8 cellular contexts compared by ENCODE assay signal in the genomic region with DNA sequence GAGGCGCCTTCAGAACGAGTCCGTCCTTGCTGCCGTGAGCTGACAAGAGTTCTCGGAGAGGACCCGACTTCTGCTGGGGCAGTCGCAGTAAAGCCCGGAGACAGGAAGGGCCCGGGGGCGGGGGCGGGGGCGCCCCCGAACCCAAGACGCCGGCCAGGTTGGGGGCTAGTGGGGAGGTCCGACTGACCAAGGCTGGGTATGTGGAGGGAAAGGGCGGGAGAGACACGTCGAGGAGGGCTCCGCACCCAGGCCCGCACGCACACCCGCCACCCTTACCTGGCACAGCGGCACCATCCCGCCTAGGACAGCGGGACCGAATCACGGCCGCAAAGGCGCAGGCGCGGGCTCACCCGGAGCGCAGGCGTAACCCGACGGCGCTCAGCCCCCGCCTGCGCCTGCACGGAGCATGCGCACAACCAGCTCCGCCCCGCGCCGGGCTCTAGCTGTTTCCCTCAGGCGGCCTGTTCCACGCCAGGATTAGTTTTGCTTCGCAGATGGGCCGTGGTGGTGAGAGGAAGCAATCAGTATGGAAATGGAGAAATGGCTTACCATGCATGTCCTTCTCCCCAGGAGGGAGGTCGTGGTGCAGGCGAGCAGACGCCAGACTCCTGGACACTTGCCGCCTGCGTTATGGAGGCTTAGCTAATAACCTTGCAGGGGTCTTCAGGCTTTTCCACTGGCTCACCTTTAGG. TPM values are rescaled to one million over a fixed set of nuclear protein-coding genes. Genes with fewer than 3 reads are reported as not detected.
DNase-seq lines count a peak whose midpoint lies in the region; ATAC-seq and TF ChIP-seq lines count a peak whose summit lies in the region.

A gene with protein sequence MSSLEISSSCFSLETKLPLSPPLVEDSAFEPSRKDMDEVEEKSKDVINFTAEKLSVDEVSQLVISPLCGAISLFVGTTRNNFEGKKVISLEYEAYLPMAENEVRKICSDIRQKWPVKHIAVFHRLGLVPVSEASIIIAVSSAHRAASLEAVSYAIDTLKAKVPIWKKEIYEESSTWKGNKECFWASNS (minus strand): TSS at position 322 of the 692 bp plus-strand sequence. CDS start 2,583 bp downstream, outside the sequence.

- H4K8ac ChIP-seq in trophoblast cell (ENCODE audit: low read depth, low read length) = peak within 1 kb of the TSS; percentile 98

- TF ChIP-seq POLR2A in tibial nerve (IDR thresholded peaks at IDR 0.05) = peak; percentile 74 to 86

- H3K4me1 Mint-ChIP-seq in T-cell = peaks cover 42 to 61% (median 60%) of the 10 kb centered on the region in 3 donors

- DNase-seq in GM13977 (ENCODE audit: low spot score) (peak; percentile 95), NCI-H146 (lab: John Stamatoyannopoulos, UW) (peak; percentile 93), T-cell (peak; percentile 78 to 92 (median 87)), cardiac septum (ENCODE audit: low spot score) (peak; percentile 96), trophoblast cell (peak; percentile 92 to 97), tibial nerve (ENCODE audit: low spot score in 2 of 2) (peak; percentile 74 to 80)

- peak within 1 kb of the TSS; percentile 92 for H3K14ac ChIP-seq in trophoblast cell (ENCODE audit: low read length)

- H2BK12ac ChIP-seq in trophoblast cell (ENCODE audit: low read length) = no peak within 1 kb of the TSS

- intact Hi-C loops in cardiac septum (cut with DNase I) = loop anchor here (10.0 kb wide), 1 partner anchor 325 kb away; a partner anchor contains a TSS

- H2BK120ac ChIP-seq in trophoblast cell (ENCODE audit: insufficient read depth, low read length, poor library complexity) = peak within 1 kb of the TSS; percentile 64

- peak within 1 kb of the TSS; percentile 80 for H3K4me2 ChIP-seq in trophoblast cell (ENCODE audit: low read length)

- peaks cover 5% of the 10 kb centered on the region for H3K79me1 ChIP-seq in trophoblast cell (ENCODE audit: low read length)

- H3K27ac ChIP-seq in adipose tissue (ENCODE audit: low read depth, low read length) = no peak within 1 kb of the TSS
- peak within 1 kb of the TSS; percentile 13 for H3K27ac ChIP-seq in trophoblast cell (ENCODE audit: low read depth, low read length)
- peak within 1 kb of the TSS; percentile 79 to 91 (median 86) for H3K27ac ChIP-seq in tibial nerve

- H4K12ac ChIP-seq in trophoblast cell (ENCODE audit: low read depth, low read length) = peak within 1 kb of the TSS; percentile 90

- CTCF ChIA-PET in T-cell (lab: Charles Lee) = interaction anchor here in 1 of 2 donors (0.5 to 1.7 kb wide), 9 partner anchors 10 to 310 kb away, joined by 3 to 11 read pairs (median 3); no protein-coding TSS in a partner anchor

- peak within 1 kb of the TSS; percentile 57 for H3K9ac ChIP-seq in trophoblast cell (ENCODE audit: low read length)

- no peak within 1 kb of the TSS for H3K23ac ChIP-seq in trophoblast cell (ENCODE audit: low read length)

- H3K27me3 Mint-ChIP-seq in T-cell = no peaks in the 10 kb centered on the region

- H3K4me3 ChIP-seq in trophoblast cell (ENCODE audit: low read depth, low read length) (peak within 1 kb of the TSS; percentile 86), tibial nerve (peak within 1 kb of the TSS; percentile 70 to 89 (median 76))

- peaks cover 16% of the 10 kb centered on the region for H3K36me3 Mint-ChIP-seq in T-cell

- H3K9me3 Mint-ChIP-seq in T-cell = no peaks in the 10 kb centered on the region

- peak; percentile 71 to 94 for TF ChIP-seq EP300 in tibial nerve (IDR thresholded peaks at IDR 0.05)

- peak within 1 kb of the TSS; percentile 98 for H2AFZ ChIP-seq in trophoblast cell (ENCODE audit: insufficient read depth, low read length, poor library complexity)

- WGBS in adipose tissue, 3 donors = 0 to 1% (median 0%) methylated on average over 55 of the region's 55 CpGs
- no CpG with 5 or more reads among the region's 55 CpGs for whole genome bisulfite sequencing in trophoblast cell (ENCODE audit: extremely low coverage, insufficient coverage, insufficient read length)
- 1% methylated on average over 47 to 50 of the region's 55 CpGs for WGBS in tibial nerve, 2 donors

- H3K27me3 ChIP-seq in trophoblast cell (ENCODE audit: insufficient read depth, low read length) (no peaks in the 10 kb centered on the region), tibial nerve (no peaks in the 10 kb centered on the region)

- peak within 1 kb of the TSS; percentile 81 for H3K4ac ChIP-seq in trophoblast cell (ENCODE audit: low read depth, low read length)

- peaks cover 2% of the 10 kb centered on the region for H3K79me2 ChIP-seq in trophoblast cell (ENCODE audit: control insufficient read depth, insufficient read depth, low read length, poor library complexity)

- no peak within 1 kb of the TSS for H2AK5ac ChIP-seq in trophoblast cell (ENCODE audit: low read length)

- in situ Hi-C loops in GM13977 (cut with MboI; ENCODE audit: low pct_unique_long_range_greater_than_20kb, low sequenced_read_pairs, unreplicated experiment) = no loop called here

- H3K4me1 ChIP-seq in trophoblast cell (ENCODE audit: control insufficient read depth in 1 of 2, insufficient read depth in 2 of 2, low read length in 2 of 2) (peaks cover 0 to 2% of the 10 kb centered on the region in 2 experiments), tibial nerve (peaks cover 0 to 36% (median 6%) of the 10 kb centered on the region in 4 donors)

- peak within 1 kb of the TSS; percentile 64 for H4K91ac ChIP-seq in trophoblast cell (ENCODE audit: low read depth, low read length)

- peak within 1 kb of the TSS; percentile 92 to 97 (median 96) for H3K4me3 Mint-ChIP-seq in T-cell

- TF ChIP-seq CTCF in GM13977 (IDR thresholded peaks at IDR 0.05; ENCODE audit: extremely low read depth, insufficient read depth, missing control alignments) (no peak), tibial nerve (IDR thresholded peaks at IDR 0.05) (no peak)

- ATAC-seq in HG02870 (IDR thresholded peaks at IDR 0.05; ENCODE audit: unreplicated experiment) (peak; percentile 93), T-cell (replicated peaks in 1 of 4) (peak; percentile 95 to 97 (median 96))

- POLR2A ChIA-PET in T-cell (lab: Charles Lee) = interaction anchor here (0.5 to 0.9 kb wide), 7 partner anchors 9 to 1201 kb away, joined by 3 to 16 read pairs (median 4); a partner anchor contains a TSS

- H3K36me3 ChIP-seq in trophoblast cell (ENCODE audit: control insufficient read depth in 1 of 2, insufficient read depth in 2 of 2, low read length in 2 of 2) = peaks cover 0 to 2% of the 10 kb centered on the region in 2 experiments
- peaks cover 0 to 22% (median 0%) of the 10 kb centered on the region in 3 donors for H3K36me3 ChIP-seq in tibial nerve

- H3K27ac Mint-ChIP-seq in T-cell = peak within 1 kb of the TSS; percentile 87 to 96

- peak within 1 kb of the TSS; percentile 55 for H3K18ac ChIP-seq in trophoblast cell (ENCODE audit: low read length)

- H3K9me3 ChIP-seq in trophoblast cell (ENCODE audit: insufficient read depth, low read depth, low read length) (no peaks in the 10 kb centered on the region), tibial nerve (no peaks in the 10 kb centered on the region)

- H2BK5ac ChIP-seq in trophoblast cell (ENCODE audit: low read depth, low read length, poor library complexity) = peak within 1 kb of the TSS; percentile 58

RNA-seq across cellular contexts. Expression of the gene that starts here (rescaled TPM):
- 10 to 100 TPM; 15.2 to 26.1 (median 21.0) TPM for total RNA-seq in T-cell
- 10 to 100 TPM; 21.4 to 83.7 (median 31.0) TPM for polyA plus RNA-seq in adipose tissue
- total RNA-seq in cardiac septum = 64.4 TPM
- 27.6 and 30.3 TPM in 2 replicates for polyA plus RNA-seq in trophoblast cell (2013)
- 10 to 100 TPM; 37.8 to 47.6 (median 42.6) TPM for total RNA-seq in tibial nerve
